In the genomic region with DNA sequence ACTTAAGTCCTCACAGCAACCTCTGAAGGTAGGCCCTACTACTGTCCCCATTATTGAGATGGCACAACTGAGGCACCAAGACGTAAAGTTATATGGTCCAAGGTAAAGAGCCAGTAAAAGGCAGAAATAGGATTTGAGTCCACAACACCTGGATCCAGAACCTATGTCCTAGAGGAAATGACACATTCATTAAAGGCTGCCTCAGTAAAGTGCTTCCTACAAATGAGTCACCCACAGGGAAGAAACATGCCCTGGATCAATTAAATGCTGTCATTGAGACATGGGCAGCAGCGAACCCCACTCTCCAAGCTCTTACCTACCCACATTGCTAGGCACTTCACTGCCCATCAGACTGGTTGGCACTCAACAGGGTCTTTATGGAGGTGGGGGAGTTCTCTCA, we compare ENCODE assay signal across 8 cellular contexts.
"Had no signal": no experiment of that assay in that cellular context is flagged by ENCODE, and none has a peak within 500 bp of the region (broad histone marks: within the 10 kb centered on the region; RNA-seq: fewer than 3 reads in every experiment).

No MANE protein-coding gene starts in this region.

- H3K4me2 ChIP-seq: GM23338 had no signal

- H2AFZ ChIP-seq: GM23338 had no signal

- ATAC-seq: GM23338, K562 had no signal

- H3K4me3 ChIP-seq: GM23338, K562 had no signal

- DNase-seq: H9, HCEC 1CT, IMR-90 had no signal

- FAIRE-seq: H1, H54, HTR-8/SVneo, K562 had no signal
